23 cellular contexts compared by ENCODE assay signal in genomic region chr1:58762806-58763205, GRCh38. TPM values are rescaled to one million over a fixed set of nuclear protein-coding genes. Genes with fewer than 3 reads are reported as not detected.
DNase-seq lines count a peak whose midpoint lies in the region; ATAC-seq and TF ChIP-seq lines count a peak whose summit lies in the region.
"Had no signal": no experiment of that assay in that cellular context is flagged by ENCODE, and none has a peak within 500 bp of the region (broad histone marks: within the 10 kb centered on the region; RNA-seq: fewer than 3 reads in every experiment).

No MANE protein-coding gene starts in this region.

- no peak for TF ChIP-seq CTCF in MCF 10A (IDR thresholded peaks at IDR 0.05; ENCODE audit: unreplicated experiment)
- no peak for TF ChIP-seq CTCF in breast epithelium (IDR thresholded peaks at IDR 0.05)
- no peak for TF ChIP-seq CTCF in fibroblast of pulmonary artery (IDR thresholded peaks at IDR 0.05; ENCODE audit: low read length, missing control alignments)
- TF ChIP-seq CTCF in upper lobe of left lung (IDR thresholded peaks at IDR 0.05): no peak

- H3K27ac ChIP-seq in breast epithelium (no peak overlapping the region), upper lobe of left lung (peak overlapping the region in 3 of 4 donors; percentile 5 to 86 (median 67))
- H3K27ac ChIP-seq: 22Rv1, right atrium auricular region, thoracic aorta had no signal

- H3K4me3 ChIP-seq in breast epithelium (no peak overlapping the region), fibroblast of pulmonary artery (replicated peaks; ENCODE audit: low read depth, low read length) (peak overlapping the region; percentile 11), upper lobe of left lung (no peak overlapping the region)
- H3K4me3 ChIP-seq: right atrium auricular region, thoracic aorta had no signal

- CTCF ChIA-PET in MCF 10A (lab: Yijun Ruan, JAX): interaction anchor here (0.5 to 2.5 kb wide), 8 partner anchors 8 to 997 kb away, joined by 3 to 11 read pairs (median 4); no protein-coding TSS in a partner anchor

- H3K36me3 ChIP-seq in breast epithelium (no peaks in the 10 kb centered on the region), upper lobe of left lung (no peaks in the 10 kb centered on the region)
- H3K36me3 ChIP-seq: right atrium auricular region, thoracic aorta had no signal

- H3K4me1 ChIP-seq in breast epithelium (no peaks in the 10 kb centered on the region), upper lobe of left lung (peaks cover 18 to 36% (median 22%) of the 10 kb centered on the region in 4 donors)
- H3K4me1 ChIP-seq: right atrium auricular region had no signal

- TF ChIP-seq POLR2A in breast epithelium (IDR thresholded peaks at IDR 0.05) (no peak), upper lobe of left lung (IDR thresholded peaks at IDR 0.05) (no peak)

- no peaks in the 10 kb centered on the region for H3K27me3 Mint-ChIP-seq in MCF 10A (ENCODE audit: insufficient read depth, unreplicated experiment)
- no peaks in the 10 kb centered on the region for H3K27me3 Mint-ChIP-seq in activated naive CD8-positive, alpha-beta T cell treated with anti-CD3 and anti-CD28 coated beads, Interleukin-2, amount 50 U/mL, for 24 hours
- H3K27me3 Mint-ChIP-seq: natural killer cell treated with Interleukin-12 subunit alpha and Interleukin-12 subunit beta and Interleukin-15 and Interleukin-18, amount 100 ng/mL, for 72 hours had no signal

- ATAC-seq in upper lobe of left lung (ENCODE audit: low FRiP score in 2 of 2) (no peak), GM19023 (IDR thresholded peaks at IDR 0.05; ENCODE audit: unreplicated experiment) (no peak)
- ATAC-seq in activated naive CD8-positive, alpha-beta T cell treated with anti-CD3 and anti-CD28 coated beads, Interleukin-2, amount 50 U/mL, for 24 hours: no peak
- ATAC-seq: activated CD8-positive, alpha-beta T cell treated with anti-CD3 and anti-CD28 coated beads, Interleukin-2, amount 10 ng/mL, durations not matched to agents 7 days and 5 days; natural killer cell treated with Interleukin-12 subunit alpha and Interleukin-12 subunit beta and Interleukin-15 and Interleukin-18, amount 100 ng/mL, for 72 hours had no signal

- POLR2A ChIA-PET in MCF 10A (lab: Yijun Ruan, JAX): interaction anchor here (0.6 to 1.7 kb wide), 10 partner anchors 9 to 244 kb away, joined by 3 to 6 read pairs (median 3); no protein-coding TSS in a partner anchor

- intact Hi-C loops in MCF 10A (cut with micrococcal nuclease): no loop called here
- intact Hi-C loops in breast epithelium (cut with DNase I; ENCODE audit: low total_unique reads): no loop called here

- TF ChIP-seq EP300 in upper lobe of left lung (IDR thresholded peaks at IDR 0.05): no peak

- no peak overlapping the region for H3K4me3 Mint-ChIP-seq in MCF 10A (ENCODE audit: unreplicated experiment)
- no peak overlapping the region for H3K4me3 Mint-ChIP-seq in activated naive CD8-positive, alpha-beta T cell treated with anti-CD3 and anti-CD28 coated beads, Interleukin-2, amount 50 U/mL, for 24 hours
- H3K4me3 Mint-ChIP-seq: activated CD8-positive, alpha-beta T cell treated with anti-CD3 and anti-CD28 coated beads, Interleukin-2, amount 10 ng/mL, durations not matched to agents 7 days and 5 days; CD4-positive, alpha-beta memory T cell; dendritic cell treated with granulocyte-macrophage colony-stimulating factor and Interleukin-4, amounts not matched to agents 40 ng/mL and 50 ng/mL, for 4 days; natural killer cell treated with Interleukin-12 subunit alpha and Interleukin-12 subunit beta and Interleukin-15 and Interleukin-18, amount 100 ng/mL, for 72 hours had no signal

- peak overlapping the region; percentile 5 for H3K27ac Mint-ChIP-seq in MCF 10A (ENCODE audit: low read depth, unreplicated experiment)
- no peak overlapping the region for H3K27ac Mint-ChIP-seq in activated naive CD8-positive, alpha-beta T cell treated with anti-CD3 and anti-CD28 coated beads, Interleukin-2, amount 50 U/mL, for 24 hours
- H3K27ac Mint-ChIP-seq: activated CD8-positive, alpha-beta T cell treated with anti-CD3 and anti-CD28 coated beads, Interleukin-2, amount 10 ng/mL, durations not matched to agents 7 days and 5 days; activated T-helper 2 cell treated with anti-CD3 and anti-CD28 coated beads, Interferon-gamma antibody, Interleukin-2, Interleukin-4, amounts not matched to agents 10 μg/mL and 5 μg/mL and 100 μg/mL, durations not matched to agents 14 hours and 24 hours and 36 hours; dendritic cell treated with granulocyte-macrophage colony-stimulating factor and Interleukin-4, amounts not matched to agents 40 ng/mL and 50 ng/mL, for 4 days had no signal

- no TSS peak for BruUV-seq in MCF 10A (replicated peaks; lab: Mats Ljungman, UMichigan)

- H3K9me3 ChIP-seq in breast epithelium (no peaks in the 10 kb centered on the region), upper lobe of left lung (no peaks in the 10 kb centered on the region)
- H3K9me3 ChIP-seq: right atrium auricular region, thoracic aorta had no signal

- DNase-seq in MCF 10A (ENCODE audit: unreplicated experiment) (peak; percentile 55), breast epithelium (ENCODE audit: low spot score in 2 of 2) (no peak), amniotic epithelial cell (ENCODE audit: low read depth) (peak; percentile 69), fibroblast of pulmonary artery (ENCODE audit: low read depth) (peak; percentile 76), upper lobe of left lung (no peak), DMS 273 (lab: John Stamatoyannopoulos, UW; ENCODE audit: unreplicated experiment) (no peak)
- DNase-seq in activated naive CD8-positive, alpha-beta T cell treated with anti-CD3 and anti-CD28 coated beads, Interleukin-2, amount 50 U/mL, for 24 hours: no peak
- DNase-seq: activated CD8-positive, alpha-beta T cell treated with anti-CD3 and anti-CD28 coated beads, Interleukin-2, amount 10 ng/mL, durations not matched to agents 7 days and 5 days; anterior cingulate cortex; CD4-positive, alpha-beta memory T cell; foreskin melanocyte; GOT3; NCI-H2029; NCI-H526; stimulated activated CD4-positive, alpha-beta T cell treated with anti-CD3 and anti-CD28 coated beads, Interleukin-2, amount 100 ng/mL, for 48 hours; stimulated activated CD8-positive, alpha-beta memory T cell treated with anti-CD3 and anti-CD28 coated beads, Interleukin-4, amount 100 ng/mL, for 48 hours had no signal

- H3K9me3 Mint-ChIP-seq in MCF 10A (ENCODE audit: unreplicated experiment): no peaks in the 10 kb centered on the region
- no peaks in the 10 kb centered on the region for H3K9me3 Mint-ChIP-seq in activated naive CD8-positive, alpha-beta T cell treated with anti-CD3 and anti-CD28 coated beads, Interleukin-2, amount 50 U/mL, for 24 hours
- H3K9me3 Mint-ChIP-seq: activated T-helper 2 cell treated with anti-CD3 and anti-CD28 coated beads, Interferon-gamma antibody, Interleukin-2, Interleukin-4, amounts not matched to agents 10 μg/mL and 5 μg/mL and 100 μg/mL, durations not matched to agents 14 hours and 24 hours and 36 hours; CD4-positive, alpha-beta memory T cell; dendritic cell treated with granulocyte-macrophage colony-stimulating factor and Interleukin-4, amounts not matched to agents 40 ng/mL and 50 ng/mL, for 4 days; natural killer cell treated with Interleukin-12 subunit alpha and Interleukin-12 subunit beta and Interleukin-15 and Interleukin-18, amount 100 ng/mL, for 72 hours had no signal

- no peaks in the 10 kb centered on the region for H3K27me3 ChIP-seq in breast epithelium
- no peaks in the 10 kb centered on the region for H3K27me3 ChIP-seq in upper lobe of left lung
- H3K27me3 ChIP-seq: right atrium auricular region had no signal

- no peaks in the 10 kb centered on the region for H3K36me3 Mint-ChIP-seq in MCF 10A (ENCODE audit: insufficient read depth, unreplicated experiment)
- H3K36me3 Mint-ChIP-seq in activated naive CD8-positive, alpha-beta T cell treated with anti-CD3 and anti-CD28 coated beads, Interleukin-2, amount 50 U/mL, for 24 hours (ENCODE audit: low read depth): no peaks in the 10 kb centered on the region
- H3K36me3 Mint-ChIP-seq: CD4-positive, alpha-beta memory T cell; natural killer cell treated with Interleukin-12 subunit alpha and Interleukin-12 subunit beta and Interleukin-15 and Interleukin-18, amount 100 ng/mL, for 72 hours had no signal

- H3K4me1 Mint-ChIP-seq in MCF 10A (ENCODE audit: insufficient read depth, unreplicated experiment): peaks cover 26% of the 10 kb centered on the region
- H3K4me1 Mint-ChIP-seq in activated naive CD8-positive, alpha-beta T cell treated with anti-CD3 and anti-CD28 coated beads, Interleukin-2, amount 50 U/mL, for 24 hours: peaks cover 1% of the 10 kb centered on the region

RNA-seq across cellular contexts. Expression of gene JUN, which starts 21.0 kb away (rescaled TPM):
- total RNA-seq in MCF 10A (2022): 60.6 and 71.5 TPM in 2 replicates
- total RNA-seq in breast epithelium: 100 to 1,000 TPM; 119 to 880 (median 379) TPM
- 100 to 1,000 TPM; 142 to 400 (median 236) TPM for total RNA-seq in upper lobe of left lung

Comparison
In these comparisons a context has a peak if more than half of its experiments do, and no peak if none do; other contexts are left out.
1. DNase-seq: peak in MCF 10A (single experiment), amniotic epithelial cell (single experiment) and fibroblast of pulmonary artery (single experiment); none in breast epithelium (0 of 2), upper lobe of left lung (0 of 2), activated naive CD8-positive, alpha-beta T cell treated with anti-CD3 and anti-CD28 coated beads, Interleukin-2, amount 50 U/mL, for 24 hours (single experiment) and DMS 273 (single experiment).
2. H3K27ac ChIP-seq: peak in upper lobe of left lung (3 of 4); none in breast epithelium (0 of 2).